Comparison of ENCODE assay signal across 9 cellular contexts in genomic region chr2:65130440-65131175, GRCh38. TPM values are rescaled to one million over a fixed set of nuclear protein-coding genes. Genes with fewer than 3 reads are reported as not detected.
DNase-seq lines count a peak whose midpoint lies in the region; ATAC-seq, FAIRE-seq and TF ChIP-seq lines count a peak whose summit lies in the region.
"Had no signal": no experiment of that assay in that cellular context is flagged by ENCODE, and none has a peak within 500 bp of the region (broad histone marks: within the 10 kb centered on the region; RNA-seq: fewer than 3 reads in every experiment).

No MANE protein-coding gene starts in this region.

- H4K20me1 ChIP-seq in GM12878 (ENCODE audit: control insufficient read depth, insufficient read depth): no peaks in the 10 kb centered on the region; the same call in 1 of the 2 replicates

- no peaks in the 10 kb centered on the region for H3K9me3 ChIP-seq in GM12878 (replicated peaks; ENCODE audit: control insufficient read depth, insufficient read depth, low read length)

- H3K4me3 ChIP-seq in HFF-Myc (replicated peaks; ENCODE audit: low read depth, low read length) (peak overlapping the region; percentile 80), GM12878 (peak overlapping the region; percentile 81)

- DNase-seq in T-helper 1 cell (no peak), HFF-Myc (ENCODE audit: extremely low read depth, low read depth) (no peak), MV-4-11 (lab: John Stamatoyannopoulos, UW) (peak; percentile 70), GM12878 (ENCODE audit: low read depth, low spot score) (peak; percentile 23), Ammon's horn (ENCODE audit: low spot score) (no peak)

- peaks cover 43% of the 10 kb centered on the region for H3K79me2 ChIP-seq in GM12878 (ENCODE audit: control insufficient read depth, insufficient read depth, low read length)

- in situ Hi-C loops in GM12878 (cut with MboI): no loop called here

- no peaks in the 10 kb centered on the region for H3K9me3 Mint-ChIP-seq in T-helper 1 cell treated with Interleukin-12 subunit alpha and Interleukin-12 subunit beta and Interleukin-4 antibody, amounts not matched to agents 30 μg/mL and 1 μg/mL, for 36 hours

- peak overlapping the region; percentile 52 for H3K9ac ChIP-seq in GM12878 (ENCODE audit: control insufficient read depth, insufficient read depth, low read length)

- TF ChIP-seq RAD21 in GM12878 (IDR thresholded peaks at IDR 0.05; ENCODE audit: insufficient read depth, low read depth, low read length): no peak

- peak; percentile 81 for TF ChIP-seq POLR2A in GM12878 (IDR thresholded peaks at IDR 0.05; ENCODE audit: low read depth, low read length)

- FAIRE-seq in GM12878 (lab: Jason Lieb, UNC): no peak
- FAIRE-seq: islet of Langerhans had no signal

- POLR2A ChIA-PET in GM12878 (lab: Charles Lee): interaction anchor here (0.5 to 3.6 kb wide), 16 partner anchors 9 to 1046 kb away, joined by 3 to 31 read pairs (median 3); partner anchors contain the start of genes ACTR2 and CEP68

- peaks cover 21% of the 10 kb centered on the region for H3K4me1 Mint-ChIP-seq in T-helper 1 cell treated with Interleukin-12 subunit alpha and Interleukin-12 subunit beta and Interleukin-4 antibody, amounts not matched to agents 30 μg/mL and 1 μg/mL, for 36 hours (ENCODE audit: low read depth)

- H3K27me3 Mint-ChIP-seq in T-helper 1 cell treated with Interleukin-12 subunit alpha and Interleukin-12 subunit beta and Interleukin-4 antibody, amounts not matched to agents 30 μg/mL and 1 μg/mL, for 36 hours (ENCODE audit: low read depth): peaks cover 9% of the 10 kb centered on the region

- peak overlapping the region; percentile 64 for H3K4me2 ChIP-seq in GM12878 (ENCODE audit: control insufficient read depth, insufficient read depth)

- peaks cover 3% of the 10 kb centered on the region for H3K36me3 Mint-ChIP-seq in T-helper 1 cell treated with Interleukin-12 subunit alpha and Interleukin-12 subunit beta and Interleukin-4 antibody, amounts not matched to agents 30 μg/mL and 1 μg/mL, for 36 hours (ENCODE audit: low read depth)

- BruUV-seq in GM12878 (replicated peaks; lab: Mats Ljungman, UMichigan): no TSS peak

- intact Hi-C loops in GM12878 (cut with micrococcal nuclease; ENCODE audit: unreplicated experiment): loop anchor here (1.0 to 5.0 kb wide), 4 partner anchors 66 to 198 kb away; partner anchors contain the start of gene ACTR2

- H3K27ac ChIP-seq in GM12878 (ENCODE audit: control insufficient read depth, insufficient read depth): peak overlapping the region; percentile 27; the same call in 1 of the 2 replicates
- H3K27ac ChIP-seq in layer of hippocampus (ENCODE audit: low read depth, low read length): peak overlapping the region; percentile 88
- peak overlapping the region; percentile 70 for H3K27ac ChIP-seq in temporal lobe (ENCODE audit: low read depth, low read length)

- 7% methylated on average over 28 of the region's 42 CpGs for WGBS in GM12878 (ENCODE audit: insufficient coverage, insufficient replicate concordance, low lambda C conversion rate, missing lambda C conversion rate)

- SMC1A ChIA-PET in GM12878 (lab: Charles Lee; ENCODE audit: uncharacterized antibody, unreplicated experiment): interaction anchor here (0.7 to 6.6 kb wide), 8 partner anchors 11 to 607 kb away, joined by 3 to 33 read pairs (median 4); partner anchors contain the start of gene CEP68

- H3K27ac Mint-ChIP-seq in T-helper 1 cell treated with Interleukin-12 subunit alpha and Interleukin-12 subunit beta and Interleukin-4 antibody, amounts not matched to agents 30 μg/mL and 1 μg/mL, for 36 hours: peak overlapping the region; percentile 99

- H3K36me3 ChIP-seq in GM12878 (ENCODE audit: control insufficient read depth in 2 of 2, insufficient read depth in 2 of 2, low read length in 1 of 2): no peaks in the 10 kb centered on the region

- ATAC-seq in GM12878: peak; percentile 66

- CTCF ChIA-PET in GM12878 (lab: Yijun Ruan, JAX): interaction anchor here (0.6 to 3.9 kb wide), 10 partner anchors 11 to 137 kb away, joined by 3 to 28 read pairs (median 4); partner anchors contain the start of gene ACTR2

- H3K4me1 ChIP-seq in GM12878 (ENCODE audit: control insufficient read depth, insufficient read depth, low read length): no peaks in the 10 kb centered on the region

- TF ChIP-seq CTCF in HFF-Myc (IDR thresholded peaks at IDR 0.05; ENCODE audit: low read depth, low read length, missing control alignments): no peak
- no peak for TF ChIP-seq CTCF in GM12878 (IDR thresholded peaks at IDR 0.05 in 2 of 3, conservative IDR thresholded peaks at IDR 0.05 in 1 of 3; ENCODE audit: control insufficient read depth in 2 of 3, extremely low read depth in 1 of 3, insufficient read depth in 1 of 3, low read depth in 3 of 3, low read length in 3 of 3)

- TF ChIP-seq EP300 in GM12878 (IDR thresholded peaks at IDR 0.05; ENCODE audit: borderline replicate concordance in 1 of 2, control insufficient read depth in 1 of 2, low read depth in 2 of 2, low read length in 2 of 2): no peak

- no peaks in the 10 kb centered on the region for H3K27me3 ChIP-seq in GM12878 (replicated peaks in 1 of 2; ENCODE audit: control insufficient read depth in 2 of 2, insufficient read depth in 2 of 2, low read length in 1 of 2)
- no peaks in the 10 kb centered on the region for H3K27me3 ChIP-seq in layer of hippocampus (ENCODE audit: control insufficient read depth, insufficient read depth, low read length)

- H3K4me3 Mint-ChIP-seq in T-helper 1 cell treated with Interleukin-12 subunit alpha and Interleukin-12 subunit beta and Interleukin-4 antibody, amounts not matched to agents 30 μg/mL and 1 μg/mL, for 36 hours: peak overlapping the region; percentile 99

- H2AFZ ChIP-seq in GM12878 (ENCODE audit: control insufficient read depth, low read depth, low read length): peak overlapping the region; percentile 57

- RAD21 ChIA-PET in GM12878 (lab: Charles Lee; ENCODE audit: unreplicated experiment): interaction anchor here (0.7 to 3.6 kb wide), 16 partner anchors 11 to 306 kb away, joined by 3 to 37 read pairs (median 4); partner anchors contain the start of genes ACTR2 and CEP68

TF ChIP-seq in GM12878, 131 proteins besides CTCF, POLR2A, EP300 and RAD21 (continues in another document):
- TF ChIP-seq IKZF1 (conservative IDR thresholded peaks at IDR 0.05) (no peak), YY1 (IDR thresholded peaks at IDR 0.05; ENCODE audit: low read depth, low read length) (peak; percentile 64), CHD2 (IDR thresholded peaks at IDR 0.05; ENCODE audit: borderline replicate concordance, low read depth, low read length) (no peak), SUZ12 (IDR thresholded peaks at IDR 0.05; ENCODE audit: unreplicated experiment) (no peak), RB1 (IDR thresholded peaks at IDR 0.05; ENCODE audit: borderline replicate concordance) (peak; percentile 23; the same call in 1 of the 2 replicates), FOS (IDR thresholded peaks at IDR 0.05; ENCODE audit: borderline replicate concordance, extremely low read depth, insufficient read length) (no peak), SKIL (IDR thresholded peaks at IDR 0.05; ENCODE audit: low read depth, poor library complexity, severe bottlenecking) (no peak), POU2F2 (IDR thresholded peaks at IDR 0.05; ENCODE audit: borderline replicate concordance, low read depth, low read length) (no peak), RFX5 (IDR thresholded peaks at IDR 0.05; ENCODE audit: low read depth, low read length) (no peak)
- TF ChIP-seq, protein P1, sequence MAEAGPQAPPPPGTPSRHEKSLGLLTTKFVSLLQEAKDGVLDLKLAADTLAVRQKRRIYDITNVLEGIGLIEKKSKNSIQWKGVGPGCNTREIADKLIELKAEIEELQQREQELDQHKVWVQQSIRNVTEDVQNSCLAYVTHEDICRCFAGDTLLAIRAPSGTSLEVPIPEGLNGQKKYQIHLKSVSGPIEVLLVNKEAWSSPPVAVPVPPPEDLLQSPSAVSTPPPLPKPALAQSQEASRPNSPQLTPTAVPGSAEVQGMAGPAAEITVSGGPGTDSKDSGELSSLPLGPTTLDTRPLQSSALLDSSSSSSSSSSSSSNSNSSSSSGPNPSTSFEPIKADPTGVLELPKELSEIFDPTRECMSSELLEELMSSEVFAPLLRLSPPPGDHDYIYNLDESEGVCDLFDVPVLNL (IDR thresholded peaks at IDR 0.05; ENCODE audit: low read depth, low read length): no peak

RNA-seq across cellular contexts. Expression of gene RAB1A, which starts 0.7 kb away (rescaled TPM):
- 58.8 and 59.0 TPM in 2 replicates for total RNA-seq in GM12878 (2013; cell fraction: nucleolus; rRNA removed)
- total RNA-seq in GM12878 (2014; rRNA removed) (77.2 and 82.8 TPM in 2 replicates), GM12878 (2014; rRNA removed; fragmentation: Illumina TruSeq; extraction: Trizol) (50.8 and 51.2 TPM in 2 replicates), GM12878 (2021) (85.5 and 88.8 TPM in 2 replicates), temporal lobe (97.1 TPM)
- polyA plus RNA-seq in GM12878 (2011; ENCODE audit: low read depth): 91.5 TPM
- polyA plus RNA-seq in GM12878 (2011; rRNA removed) (159 and 226 TPM in 2 replicates), GM12878 (2014; fragmentation: Illumina TruSeq; extraction: Trizol) (78.0 and 82.8 TPM in 2 replicates), GM12878 (2014; fragmentation: Nextera tagmentation; extraction: Ambion mirVana) (10 to 100 TPM; 48.9 to 71.2 TPM), GM12878 (2014; rRNA removed) (102 and 105 TPM in 2 replicates), GM12878 (2016; fragmentation: Nextera tagmentation; extraction: Ambion mirVana) (100 to 1,000 TPM; 170 to 171 TPM)
- polyA plus RNA-seq in GM12878 (2011; cell fraction: cytosol; rRNA removed): 65.0 and 72.8 TPM in 2 replicates
- 40.2 and 45.8 TPM in 2 replicates for polyA plus RNA-seq in GM12878 (2011; cell fraction: nucleus; rRNA removed)
- 126 and 144 TPM in 2 replicates for polyA plus RNA-seq in GM12878 (2012)
- polyA minus RNA-seq in GM12878 (2011; rRNA and poly(A)+ RNA removed): 47.1 and 60.5 TPM in 2 replicates
- polyA minus RNA-seq in GM12878 (2011; cell fraction: cytosol; rRNA and poly(A)+ RNA removed): 23.7 and 25.5 TPM in 2 replicates
- polyA minus RNA-seq in GM12878 (2011; cell fraction: nucleus; rRNA and poly(A)+ RNA removed): 23.5 and 37.7 TPM in 2 replicates

Comparison
In these comparisons a context has a peak if more than half of its experiments do, and no peak if none do; other contexts are left out.
1. DNase-seq: peak in MV-4-11 (single experiment) and GM12878 (single experiment); none in T-helper 1 cell (0 of 5), HFF-Myc (single experiment) and Ammon's horn (single experiment).
2. H3K27ac ChIP-seq: peak in every context shown above with its lines; median percentile 88 in layer of hippocampus; 70 in temporal lobe; 27 in GM12878.